Comparison of ENCODE assay signal across 9 cellular contexts in genomic region chr17:82406131-82406671, GRCh38. TPM values are rescaled to one million over a fixed set of nuclear protein-coding genes. Genes with fewer than 3 reads are reported as not detected.
"Had no signal": no experiment of that assay in that cellular context is flagged by ENCODE, and none has a peak within 500 bp of the region (broad histone marks: within the 10 kb centered on the region; RNA-seq: fewer than 3 reads in every experiment).

No MANE protein-coding gene starts in this region.

- H3K27ac ChIP-seq: GM23248, HL-60 had no signal

- FAIRE-seq: HepG2 had no signal

- H2AFZ ChIP-seq: GM23248 had no signal

- H3K9ac ChIP-seq: GM23248 had no signal

- H3K4me3 ChIP-seq: GM23248 had no signal

- DNase-seq: GM23248, GOT3, H9, HCEC 1CT had no signal

- ATAC-seq: HepG2 had no signal

RNA-seq across cellular contexts. Expression of gene UTS2R, which starts 34.6 kb away (rescaled TPM):
- total RNA-seq: GM23248, H4, HT1080 had no signal
- polyA plus RNA-seq: GM23248, IgD-negative memory B cell had no signal

RNA-seq across cellular contexts. Expression of gene TEX19, which starts 47.2 kb away (rescaled TPM):
- total RNA-seq: GM23248 had no signal
- polyA plus RNA-seq: GM23248 had no signal
